9 cellular contexts compared by ENCODE assay signal in the genomic region with DNA sequence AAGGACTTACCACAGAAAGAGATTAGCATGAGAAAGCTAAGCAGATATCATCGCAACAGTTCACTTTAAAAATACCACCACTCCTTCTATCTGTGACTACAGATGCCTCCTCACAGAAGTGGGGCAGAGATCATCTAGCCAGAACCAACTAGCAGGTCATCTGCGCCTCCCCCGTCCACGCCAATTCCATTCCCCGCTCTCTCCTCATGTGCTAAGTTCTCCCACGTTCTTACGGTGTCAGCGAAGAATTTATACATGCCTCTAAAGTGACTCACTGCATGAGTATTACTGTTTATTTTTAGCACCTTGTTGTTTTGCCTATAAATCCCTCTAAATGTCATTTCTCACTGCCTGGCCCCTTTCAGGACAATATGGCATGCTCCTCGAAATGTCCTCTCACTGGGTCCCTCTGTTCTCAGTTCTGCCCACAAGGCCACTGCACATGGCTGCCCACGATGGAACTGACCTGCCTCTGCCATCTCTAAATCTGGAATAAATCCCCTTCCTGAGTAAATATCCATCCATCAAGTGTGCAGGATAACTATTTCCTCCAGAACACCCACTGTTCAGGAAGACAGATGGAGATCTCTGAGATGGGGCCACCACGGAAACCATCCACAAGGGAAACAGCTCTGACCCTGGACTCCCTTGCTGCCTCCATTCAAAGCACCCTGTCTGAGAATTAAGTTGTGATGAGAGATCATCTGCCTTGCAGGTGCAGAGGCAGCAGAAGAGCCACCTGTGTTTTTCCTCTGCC.
DNase-seq lines count a peak whose midpoint lies in the region; ATAC-seq and TF ChIP-seq lines count a peak whose summit lies in the region.
"Had no signal": no experiment of that assay in that cellular context is flagged by ENCODE, and none has a peak within 500 bp of the region (broad histone marks: within the 10 kb centered on the region; RNA-seq: fewer than 3 reads in every experiment).

No MANE protein-coding gene starts in this region.

- H3K4me1 Mint-ChIP-seq in osteocyte (ENCODE audit: unreplicated experiment), result peaks cover 23% of the 10 kb centered on the region
- no peaks in the 10 kb centered on the region for H3K4me1 Mint-ChIP-seq in activated T-cell treated with anti-CD3 and anti-CD28 coated beads, Interleukin-2, amount 50 U/mL, for 72 hours (ENCODE audit: low read depth)
- H3K4me1 Mint-ChIP-seq: activated naive CD4-positive, alpha-beta T cell treated with anti-CD3 and anti-CD28 coated beads, Interleukin-2, amount 50 U/mL, for 24 hours had no signal

- H3K27ac ChIP-seq in Panc1 (ENCODE audit: low read length), result peak overlapping the region; percentile 36
- H3K27ac ChIP-seq in fibroblast of lung (ENCODE audit: insufficient read depth, low read length), result peak overlapping the region; percentile 47

- no peak overlapping the region for H3K9ac ChIP-seq in fibroblast of lung (ENCODE audit: insufficient read depth, low read length)

- ATAC-seq in Panc1 (peak; percentile 93), GM19324 (IDR thresholded peaks at IDR 0.05; ENCODE audit: low FRiP score, unreplicated experiment) (no peak)
- ATAC-seq in activated T-cell treated with anti-CD3 and anti-CD28 coated beads, Interleukin-2, amount 50 U/mL, for 72 hours (replicated peaks in 1 of 2), result no peak

- H3K27ac Mint-ChIP-seq in osteocyte (ENCODE audit: unreplicated experiment), result peak overlapping the region; percentile 76
- H3K27ac Mint-ChIP-seq in activated T-cell treated with anti-CD3 and anti-CD28 coated beads, Interleukin-2, amount 50 U/mL, for 72 hours, result no peak overlapping the region
- H3K27ac Mint-ChIP-seq: activated naive CD4-positive, alpha-beta T cell treated with anti-CD3 and anti-CD28 coated beads, Interleukin-2, amount 50 U/mL, for 24 hours had no signal

- no peaks in the 10 kb centered on the region for H3K79me2 ChIP-seq in fibroblast of lung (ENCODE audit: control insufficient read depth, insufficient read depth, low read length)

- DNase-seq in COLO829 (ENCODE audit: low spot score) (peak; percentile 48), Panc1 (ENCODE audit: low read depth, low spot score) (peak; percentile 75), fibroblast of lung (ENCODE audit: low read depth in 2 of 2) (peak; percentile 94 to 99), osteocyte (ENCODE audit: extremely low spot score, unreplicated experiment) (no peak), DMS153 treated with DMSO at 0.1 percent for 48 hours (lab: John Stamatoyannopoulos, UW; ENCODE audit: unreplicated experiment) (no peak), RPMI8226 (no peak)
- DNase-seq in activated T-cell treated with anti-CD3 and anti-CD28 coated beads, Interleukin-2, amount 50 U/mL, for 72 hours, result no peak

- H4K20me1 ChIP-seq in fibroblast of lung (ENCODE audit: control insufficient read depth, extremely low read depth, insufficient read depth, low read length), result no peaks in the 10 kb centered on the region

- H3K4me3 ChIP-seq in Panc1 (ENCODE audit: low read depth in 2 of 2, low read length in 2 of 2) (no peak overlapping the region), fibroblast of lung (replicated peaks in 1 of 4; ENCODE audit: control extremely low read depth in 1 of 4, insufficient read depth in 1 of 4, low read depth in 3 of 4, low read length in 4 of 4) (no peak overlapping the region)

- CTCF ChIA-PET in Panc1 (lab: Charles Lee), result no interaction called here

- in situ Hi-C loops in Panc1 (cut with HindIII; ENCODE audit: low pct_unique_long_range_greater_than_20kb, low sequenced_read_pairs), result no loop called here

- H3K36me3 Mint-ChIP-seq in osteocyte (ENCODE audit: unreplicated experiment), result no peaks in the 10 kb centered on the region
- no peaks in the 10 kb centered on the region for H3K36me3 Mint-ChIP-seq in activated T-cell treated with anti-CD3 and anti-CD28 coated beads, Interleukin-2, amount 50 U/mL, for 72 hours (ENCODE audit: insufficient read depth in 2 of 2)
- H3K36me3 Mint-ChIP-seq: activated naive CD4-positive, alpha-beta T cell treated with anti-CD3 and anti-CD28 coated beads, Interleukin-2, amount 50 U/mL, for 24 hours had no signal

- H2AFZ ChIP-seq in fibroblast of lung (ENCODE audit: low read length), result no peak overlapping the region

- TF ChIP-seq CTCF in Panc1 (IDR thresholded peaks at IDR 0.05), result no peak
- no peak for TF ChIP-seq CTCF in fibroblast of lung (conservative IDR thresholded peaks at IDR 0.05 in 1 of 2, IDR thresholded peaks at IDR 0.05 in 1 of 2; ENCODE audit: low read depth in 1 of 2, low read length in 2 of 2)
- TF ChIP-seq CTCF in osteocyte (IDR thresholded peaks at IDR 0.05), result no peak

- H3K4me1 ChIP-seq in Panc1 (ENCODE audit: control insufficient read depth, insufficient read depth, low read length) (peaks cover 10% of the 10 kb centered on the region; the same call in 1 of the 2 replicates), fibroblast of lung (ENCODE audit: control insufficient read depth, extremely low read depth, insufficient read depth, low read length) (peaks cover 13% of the 10 kb centered on the region)

- no peak overlapping the region for H3K4me3 Mint-ChIP-seq in osteocyte (ENCODE audit: unreplicated experiment)
- no peak overlapping the region for H3K4me3 Mint-ChIP-seq in activated T-cell treated with anti-CD3 and anti-CD28 coated beads, Interleukin-2, amount 50 U/mL, for 72 hours
- H3K4me3 Mint-ChIP-seq: activated naive CD4-positive, alpha-beta T cell treated with anti-CD3 and anti-CD28 coated beads, Interleukin-2, amount 50 U/mL, for 24 hours had no signal

- H3K9me3 Mint-ChIP-seq in osteocyte (ENCODE audit: unreplicated experiment), result no peaks in the 10 kb centered on the region
- no peaks in the 10 kb centered on the region for H3K9me3 Mint-ChIP-seq in activated T-cell treated with anti-CD3 and anti-CD28 coated beads, Interleukin-2, amount 50 U/mL, for 72 hours
- H3K9me3 Mint-ChIP-seq: activated naive CD4-positive, alpha-beta T cell treated with anti-CD3 and anti-CD28 coated beads, Interleukin-2, amount 50 U/mL, for 24 hours had no signal

- intact Hi-C loops in Panc1 (cut with micrococcal nuclease; ENCODE audit: unreplicated experiment), result no loop called here

- BruUV-seq in Panc1 (replicated peaks; lab: Mats Ljungman, UMichigan), result no TSS peak

- H3K27me3 ChIP-seq in Panc1 (ENCODE audit: control insufficient read depth, insufficient read depth, low read length) (no peaks in the 10 kb centered on the region), fibroblast of lung (ENCODE audit: control insufficient read depth, insufficient read depth, low read length) (no peaks in the 10 kb centered on the region)

- no peaks in the 10 kb centered on the region for H3K36me3 ChIP-seq in Panc1 (ENCODE audit: control insufficient read depth, insufficient read depth, low read length)
- no peaks in the 10 kb centered on the region for H3K36me3 ChIP-seq in fibroblast of lung (ENCODE audit: control insufficient read depth, insufficient read depth, low read length)

- POLR2A ChIA-PET in Panc1 (lab: Charles Lee), result no interaction called here

- H3K9me3 ChIP-seq in Panc1 (ENCODE audit: control insufficient read depth, insufficient read depth, low read depth, low read length), result no peaks in the 10 kb centered on the region
- H3K9me3 ChIP-seq in fibroblast of lung (ENCODE audit: control insufficient read depth, insufficient read depth, low read depth, low read length), result no peaks in the 10 kb centered on the region

- H3K27me3 Mint-ChIP-seq in osteocyte (ENCODE audit: unreplicated experiment), result no peaks in the 10 kb centered on the region
- H3K27me3 Mint-ChIP-seq in activated T-cell treated with anti-CD3 and anti-CD28 coated beads, Interleukin-2, amount 50 U/mL, for 72 hours (ENCODE audit: low read depth), result peaks cover 6% of the 10 kb centered on the region
- H3K27me3 Mint-ChIP-seq: activated naive CD4-positive, alpha-beta T cell treated with anti-CD3 and anti-CD28 coated beads, Interleukin-2, amount 50 U/mL, for 24 hours had no signal

- H3K4me2 ChIP-seq in fibroblast of lung (ENCODE audit: extremely low read depth, insufficient read depth, low read length), result peak overlapping the region; percentile 27

Comparison
In these comparisons a context has a peak if more than half of its experiments do, and no peak if none do; other contexts are left out.
1. DNase-seq: peak in COLO829 (single experiment), Panc1 (single experiment) and fibroblast of lung (2 of 2); none in osteocyte (single experiment), DMS153 treated with DMSO at 0.1 percent for 48 hours (single experiment), RPMI8226 (single experiment) and activated T-cell treated with anti-CD3 and anti-CD28 coated beads, Interleukin-2, amount 50 U/mL, for 72 hours (0 of 2).